In the genomic region with DNA sequence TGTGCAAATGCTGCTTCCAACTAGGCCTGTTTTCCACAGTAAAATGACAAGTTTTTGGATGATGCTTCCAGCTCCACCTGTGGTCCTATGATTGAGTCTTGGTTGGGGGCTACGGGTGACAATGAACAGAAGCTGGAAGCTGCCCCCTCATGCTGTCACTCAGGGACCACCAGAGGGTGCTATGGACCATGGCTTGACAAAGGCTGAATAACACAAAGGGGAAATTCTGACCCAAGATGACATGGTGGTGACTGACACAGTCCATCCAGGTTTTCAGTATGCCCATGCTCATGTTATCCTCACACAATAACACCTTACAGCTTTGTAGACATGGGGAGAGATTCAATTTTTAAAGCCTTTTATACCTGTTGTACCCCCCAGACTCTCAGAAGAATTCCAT, we compare ENCODE assay signal across 8 cellular contexts. TPM values are rescaled to one million over a fixed set of nuclear protein-coding genes. Genes with fewer than 3 reads are reported as not detected.
DNase-seq lines count a peak whose midpoint lies in the region; ATAC-seq and TF ChIP-seq lines count a peak whose summit lies in the region.

No MANE protein-coding gene starts in this region.

- H3K79me2 ChIP-seq in HCT116 (ENCODE audit: insufficient read depth, low read length) = no peaks in the 10 kb centered on the region

- peak; percentile 42 to 67 (median 65); a peak in 5 of 6 replicates for TF ChIP-seq CTCF in HCT116 (IDR thresholded peaks at IDR 0.05 in 2 of 3, conservative IDR thresholded peaks at IDR 0.05 in 1 of 3; ENCODE audit: borderline replicate concordance in 1 of 3, insufficient read depth in 1 of 3, low read depth in 2 of 3, low read length in 2 of 3)
- TF ChIP-seq CTCF in WTC11 (IDR thresholded peaks at IDR 0.05) = peak; percentile 48; the same call in 1 of the 2 replicates

- no TSS peak for BruUV-seq in HCT116 (replicated peaks; lab: Mats Ljungman, UMichigan)

- H3K4me2 ChIP-seq in HCT116 (ENCODE audit: low read length) = no peak overlapping the region

- CTCF ChIA-PET in HCT116 (lab: Charles Lee) (interaction anchor here (0.7 to 2.6 kb wide), 5 partner anchors 40 to 349 kb away, joined by 3 to 14 read pairs (median 4); no protein-coding TSS in a partner anchor), WTC11 (lab: Charles Lee) (interaction anchor here (0.6 to 2.6 kb wide), 26 partner anchors 10 to 552 kb away, joined by 3 to 20 read pairs (median 4); a partner anchor contains a TSS)

- no peaks in the 10 kb centered on the region for H3K4me1 ChIP-seq in HCT116 (ENCODE audit: control insufficient read depth in 1 of 2, insufficient read depth in 2 of 2, low read length in 2 of 2)

- H3K4me3 Mint-ChIP-seq in WTC11 = no peak overlapping the region

- peaks cover 11% of the 10 kb centered on the region for H3K9me3 Mint-ChIP-seq in WTC11

- H2AFZ ChIP-seq in HCT116 (ENCODE audit: low read depth, low read length, poor library complexity, severe bottlenecking) = no peak overlapping the region

- H3K27ac ChIP-seq in HCT116 (ENCODE audit: low read depth, low read length) = no peak overlapping the region

- no peak overlapping the region for H3K4me3 ChIP-seq in HCT116 (replicated peaks in 1 of 2; ENCODE audit: low read depth in 1 of 2, low read length in 2 of 2)

- no peaks in the 10 kb centered on the region for H3K36me3 ChIP-seq in HCT116 (ENCODE audit: control insufficient read depth in 1 of 2, insufficient read depth in 2 of 2, low read length in 2 of 2)

- ATAC-seq in HCT116 = peak; percentile 83
- peak; percentile 86 for ATAC-seq in WTC11
- no peak for ATAC-seq in HG03457 (IDR thresholded peaks at IDR 0.05; ENCODE audit: unreplicated experiment)
- no peak for ATAC-seq in sciatic nerve

- H3K9me3 ChIP-seq in HCT116 (ENCODE audit: control insufficient read depth in 1 of 2, insufficient read depth in 1 of 2, low read depth in 1 of 2, low read length in 2 of 2) = no peaks in the 10 kb centered on the region

- DNase-seq in ELR (ENCODE audit: low read depth) = peak; percentile 55
- DNase-seq in HCT116 (ENCODE audit: low read depth, low spot score) = peak; percentile 18
- DNase-seq in WTC11 (ENCODE audit: low spot score) = peak; percentile 65
- peak; percentile 7 for DNase-seq in kidney tubule cell (ENCODE audit: low spot score)
- DNase-seq in NCI-H1930 (lab: John Stamatoyannopoulos, UW) = no peak
- no peak for DNase-seq in NCI-H345 (lab: John Stamatoyannopoulos, UW)
- DNase-seq in sciatic nerve (ENCODE audit: low spot score) = no peak

- peaks cover 3% of the 10 kb centered on the region; the same call in 1 of the 2 replicates for H3K36me3 Mint-ChIP-seq in WTC11

- no peak overlapping the region for H3K9ac ChIP-seq in HCT116 (ENCODE audit: low read length)

- peak; percentile 68 for TF ChIP-seq RAD21 in HCT116 (IDR thresholded peaks at IDR 0.05; ENCODE audit: low read depth)

- no peaks in the 10 kb centered on the region for H3K27me3 Mint-ChIP-seq in WTC11 (ENCODE audit: low read depth)

- RAD21 ChIA-PET in HCT116 (lab: Charles Lee; ENCODE audit: low non-redundant PET in 1 of 2, low total read pairs in 2 of 2, uncharacterized antibody in 2 of 2, unreplicated experiment in 2 of 2) = interaction anchor here in 1 of 2 experiments (0.6 to 0.9 kb wide), 2 partner anchors 210 to 370 kb away, joined by 3 to 5 read pairs; no protein-coding TSS in a partner anchor

- no peak overlapping the region for H3K27ac Mint-ChIP-seq in WTC11

- POLR2A ChIA-PET in HCT116 (lab: Charles Lee) = no interaction called here
- POLR2A ChIA-PET in WTC11 (lab: Charles Lee) = no interaction called here

- H3K4me1 Mint-ChIP-seq in WTC11 = peaks cover 11% of the 10 kb centered on the region

- intact Hi-C loops in HCT116 (cut with micrococcal nuclease) = loop anchor here (1.0 to 5.0 kb wide), 2 partner anchors 188 to 210 kb away; no protein-coding TSS in a partner anchor
- intact Hi-C loops in sciatic nerve (cut with DNase I) = no loop called here

- H3K9me2 ChIP-seq in HCT116 (ENCODE audit: insufficient read depth) = no peaks in the 10 kb centered on the region

- H4K20me1 ChIP-seq in HCT116 (ENCODE audit: insufficient read depth) = no peaks in the 10 kb centered on the region

- no peaks in the 10 kb centered on the region for H3K27me3 ChIP-seq in HCT116 (ENCODE audit: insufficient read depth, low read length)

- no peak for TF ChIP-seq POLR2A in HCT116 (IDR thresholded peaks at IDR 0.05; ENCODE audit: borderline replicate concordance, extremely low read depth, insufficient read depth, insufficient read length)

TF ChIP-seq in HCT116, 20 proteins besides CTCF, POLR2A, EP300 and RAD21:
- TF ChIP-seq, protein P1, sequence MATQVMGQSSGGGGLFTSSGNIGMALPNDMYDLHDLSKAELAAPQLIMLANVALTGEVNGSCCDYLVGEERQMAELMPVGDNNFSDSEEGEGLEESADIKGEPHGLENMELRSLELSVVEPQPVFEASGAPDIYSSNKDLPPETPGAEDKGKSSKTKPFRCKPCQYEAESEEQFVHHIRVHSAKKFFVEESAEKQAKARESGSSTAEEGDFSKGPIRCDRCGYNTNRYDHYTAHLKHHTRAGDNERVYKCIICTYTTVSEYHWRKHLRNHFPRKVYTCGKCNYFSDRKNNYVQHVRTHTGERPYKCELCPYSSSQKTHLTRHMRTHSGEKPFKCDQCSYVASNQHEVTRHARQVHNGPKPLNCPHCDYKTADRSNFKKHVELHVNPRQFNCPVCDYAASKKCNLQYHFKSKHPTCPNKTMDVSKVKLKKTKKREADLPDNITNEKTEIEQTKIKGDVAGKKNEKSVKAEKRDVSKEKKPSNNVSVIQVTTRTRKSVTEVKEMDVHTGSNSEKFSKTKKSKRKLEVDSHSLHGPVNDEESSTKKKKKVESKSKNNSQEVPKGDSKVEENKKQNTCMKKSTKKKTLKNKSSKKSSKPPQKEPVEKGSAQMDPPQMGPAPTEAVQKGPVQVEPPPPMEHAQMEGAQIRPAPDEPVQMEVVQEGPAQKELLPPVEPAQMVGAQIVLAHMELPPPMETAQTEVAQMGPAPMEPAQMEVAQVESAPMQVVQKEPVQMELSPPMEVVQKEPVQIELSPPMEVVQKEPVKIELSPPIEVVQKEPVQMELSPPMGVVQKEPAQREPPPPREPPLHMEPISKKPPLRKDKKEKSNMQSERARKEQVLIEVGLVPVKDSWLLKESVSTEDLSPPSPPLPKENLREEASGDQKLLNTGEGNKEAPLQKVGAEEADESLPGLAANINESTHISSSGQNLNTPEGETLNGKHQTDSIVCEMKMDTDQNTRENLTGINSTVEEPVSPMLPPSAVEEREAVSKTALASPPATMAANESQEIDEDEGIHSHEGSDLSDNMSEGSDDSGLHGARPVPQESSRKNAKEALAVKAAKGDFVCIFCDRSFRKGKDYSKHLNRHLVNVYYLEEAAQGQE (IDR thresholded peaks at IDR 0.05; ENCODE audit: low read depth) = no peak
- TF ChIP-seq, protein P2, sequence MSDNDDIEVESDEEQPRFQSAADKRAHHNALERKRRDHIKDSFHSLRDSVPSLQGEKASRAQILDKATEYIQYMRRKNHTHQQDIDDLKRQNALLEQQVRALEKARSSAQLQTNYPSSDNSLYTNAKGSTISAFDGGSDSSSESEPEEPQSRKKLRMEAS (IDR thresholded peaks at IDR 0.05) = no peak
- TF ChIP-seq SRF (IDR thresholded peaks at IDR 0.05; ENCODE audit: low read depth) (no peak), TCF7L2 (IDR thresholded peaks at IDR 0.05; ENCODE audit: borderline replicate concordance, extremely low read depth, insufficient read depth, insufficient read length) (no peak), ELF1 (IDR thresholded peaks at IDR 0.05; ENCODE audit: borderline replicate concordance, low read depth) (no peak), EZH2 (IDR thresholded peaks at IDR 0.05) (no peak), POLR2AphosphoS5 (IDR thresholded peaks at IDR 0.05; ENCODE audit: low read depth, low read length) (no peak)

TF ChIP-seq in WTC11, 78 proteins besides CTCF, POLR2A, EP300 and RAD21 (continues in another document):
- TF ChIP-seq, protein P3, sequence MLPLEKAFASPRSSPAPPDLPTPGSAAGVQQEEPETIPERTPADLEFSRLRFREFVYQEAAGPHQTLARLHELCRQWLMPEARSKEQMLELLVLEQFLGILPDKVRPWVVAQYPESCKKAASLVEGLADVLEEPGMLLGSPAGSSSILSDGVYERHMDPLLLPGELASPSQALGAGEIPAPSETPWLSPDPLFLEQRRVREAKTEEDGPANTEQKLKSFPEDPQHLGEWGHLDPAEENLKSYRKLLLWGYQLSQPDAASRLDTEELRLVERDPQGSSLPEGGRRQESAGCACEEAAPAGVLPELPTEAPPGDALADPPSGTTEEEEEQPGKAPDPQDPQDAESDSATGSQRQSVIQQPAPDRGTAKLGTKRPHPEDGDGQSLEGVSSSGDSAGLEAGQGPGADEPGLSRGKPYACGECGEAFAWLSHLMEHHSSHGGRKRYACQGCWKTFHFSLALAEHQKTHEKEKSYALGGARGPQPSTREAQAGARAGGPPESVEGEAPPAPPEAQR (CRISPR knock-in tag; IDR thresholded peaks at IDR 0.05) = no peak
- TF ChIP-seq ZNF138 (CRISPR knock-in tag; conservative IDR thresholded peaks at IDR 0.05) = no peak
- TF ChIP-seq, protein P4, sequence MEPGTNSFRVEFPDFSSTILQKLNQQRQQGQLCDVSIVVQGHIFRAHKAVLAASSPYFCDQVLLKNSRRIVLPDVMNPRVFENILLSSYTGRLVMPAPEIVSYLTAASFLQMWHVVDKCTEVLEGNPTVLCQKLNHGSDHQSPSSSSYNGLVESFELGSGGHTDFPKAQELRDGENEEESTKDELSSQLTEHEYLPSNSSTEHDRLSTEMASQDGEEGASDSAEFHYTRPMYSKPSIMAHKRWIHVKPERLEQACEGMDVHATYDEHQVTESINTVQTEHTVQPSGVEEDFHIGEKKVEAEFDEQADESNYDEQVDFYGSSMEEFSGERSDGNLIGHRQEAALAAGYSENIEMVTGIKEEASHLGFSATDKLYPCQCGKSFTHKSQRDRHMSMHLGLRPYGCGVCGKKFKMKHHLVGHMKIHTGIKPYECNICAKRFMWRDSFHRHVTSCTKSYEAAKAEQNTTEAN (CRISPR knock-in tag; IDR thresholded peaks at IDR 0.05) = no peak

RNA-seq across cellular contexts. Expression of a gene that starts 23.9 kb away (rescaled TPM):
- total RNA-seq in HCT116 (2021; ENCODE audit: unreplicated experiment) = 25.5 TPM
- polyA plus RNA-seq in HCT116 (2012) = 17.4 and 24.1 TPM in 2 replicates
- 25.6 to 33.5 TPM (median 32.0 TPM) in 3 replicates for total RNA-seq in WTC11 (2021)
- 41.8 TPM for total RNA-seq in sciatic nerve

RNA-seq across cellular contexts. Expression of a gene that starts 56.2 kb away (rescaled TPM):
- total RNA-seq in HCT116 (2021; ENCODE audit: unreplicated experiment) (not detected), WTC11 (2021) (not detected in 3 replicates), sciatic nerve (not detected)
- polyA plus RNA-seq in HCT116 (2012) = 0.03 TPM in 1 of 2 replicates, not detected in the other

Comparison
In these comparisons a context has a peak if more than half of its experiments do, and no peak if none do; other contexts are left out.
1. DNase-seq: peak in ELR (single experiment), HCT116 (single experiment), WTC11 (single experiment) and kidney tubule cell (single experiment); none in NCI-H1930 (0 of 2), NCI-H345 (single experiment) and sciatic nerve (single experiment).
2. ATAC-seq: peak in HCT116 (single experiment) and WTC11 (single experiment); none in HG03457 (single experiment) and sciatic nerve (single experiment).